In the genomic region with DNA sequence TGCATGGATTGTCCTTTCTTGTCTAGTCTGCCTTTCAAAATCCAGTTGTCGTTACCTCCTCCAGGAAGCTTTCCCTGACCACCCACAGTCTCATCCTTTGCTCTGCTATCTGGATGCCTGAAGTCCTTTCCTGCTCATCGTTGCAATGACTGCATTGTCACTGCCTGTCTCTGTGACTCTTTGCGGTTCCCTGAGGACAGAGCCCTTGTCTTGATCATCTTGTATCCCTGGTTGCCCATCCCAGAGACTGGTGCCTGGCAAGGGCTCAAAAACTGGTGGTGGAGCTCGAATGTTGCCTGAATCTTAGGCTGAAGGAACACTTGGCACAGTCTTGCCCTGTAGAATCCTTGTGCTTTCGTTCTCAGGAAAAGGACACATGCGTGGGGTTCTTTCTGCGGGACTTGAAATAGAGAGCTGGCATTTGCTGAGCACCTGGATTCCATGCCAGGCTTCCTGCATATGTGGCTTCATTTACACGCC, we compare ENCODE assay signal across 1 cellular context.
TF ChIP-seq lines count a peak whose summit lies in the region.

No MANE protein-coding gene starts in this region.

TF ChIP-seq in H1, 55 proteins besides CTCF, POLR2A, EP300 and RAD21 (continued from another document):
- no peak for TF ChIP-seq SUZ12 (IDR thresholded peaks at IDR 0.05; ENCODE audit: low read length)
- TF ChIP-seq SP4 (IDR thresholded peaks at IDR 0.05; ENCODE audit: low read length), result no peak
- TF ChIP-seq YY1 (IDR thresholded peaks at IDR 0.05; ENCODE audit: low read depth, low read length), result no peak
- no peak for TF ChIP-seq RNF2 (IDR thresholded peaks at IDR 0.05; ENCODE audit: borderline replicate concordance, low read depth, low read length, missing control alignments, poor library complexity, severe bottlenecking)
- no peak for TF ChIP-seq JUN (IDR thresholded peaks at IDR 0.05; ENCODE audit: low read depth, low read length)
- no peak for TF ChIP-seq KDM5A (IDR thresholded peaks at IDR 0.05; ENCODE audit: low read length)
- TF ChIP-seq, protein P1, sequence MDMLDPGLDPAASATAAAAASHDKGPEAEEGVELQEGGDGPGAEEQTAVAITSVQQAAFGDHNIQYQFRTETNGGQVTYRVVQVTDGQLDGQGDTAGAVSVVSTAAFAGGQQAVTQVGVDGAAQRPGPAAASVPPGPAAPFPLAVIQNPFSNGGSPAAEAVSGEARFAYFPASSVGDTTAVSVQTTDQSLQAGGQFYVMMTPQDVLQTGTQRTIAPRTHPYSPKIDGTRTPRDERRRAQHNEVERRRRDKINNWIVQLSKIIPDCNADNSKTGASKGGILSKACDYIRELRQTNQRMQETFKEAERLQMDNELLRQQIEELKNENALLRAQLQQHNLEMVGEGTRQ (IDR thresholded peaks at IDR 0.05; ENCODE audit: low read length), result no peak
- TF ChIP-seq, protein P2, sequence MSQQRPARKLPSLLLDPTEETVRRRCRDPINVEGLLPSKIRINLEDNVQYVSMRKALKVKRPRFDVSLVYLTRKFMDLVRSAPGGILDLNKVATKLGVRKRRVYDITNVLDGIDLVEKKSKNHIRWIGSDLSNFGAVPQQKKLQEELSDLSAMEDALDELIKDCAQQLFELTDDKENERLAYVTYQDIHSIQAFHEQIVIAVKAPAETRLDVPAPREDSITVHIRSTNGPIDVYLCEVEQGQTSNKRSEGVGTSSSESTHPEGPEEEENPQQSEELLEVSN (IDR thresholded peaks at IDR 0.05), result no peak
- TF ChIP-seq SIRT6 (IDR thresholded peaks at IDR 0.05; ENCODE audit: low read length), result no peak
- TF ChIP-seq SRF (IDR thresholded peaks at IDR 0.05; ENCODE audit: low read depth, low read length), result no peak
- no peak for TF ChIP-seq GABPA (IDR thresholded peaks at IDR 0.05; ENCODE audit: borderline replicate concordance, insufficient read depth, low read length)
- TF ChIP-seq, protein P3, sequence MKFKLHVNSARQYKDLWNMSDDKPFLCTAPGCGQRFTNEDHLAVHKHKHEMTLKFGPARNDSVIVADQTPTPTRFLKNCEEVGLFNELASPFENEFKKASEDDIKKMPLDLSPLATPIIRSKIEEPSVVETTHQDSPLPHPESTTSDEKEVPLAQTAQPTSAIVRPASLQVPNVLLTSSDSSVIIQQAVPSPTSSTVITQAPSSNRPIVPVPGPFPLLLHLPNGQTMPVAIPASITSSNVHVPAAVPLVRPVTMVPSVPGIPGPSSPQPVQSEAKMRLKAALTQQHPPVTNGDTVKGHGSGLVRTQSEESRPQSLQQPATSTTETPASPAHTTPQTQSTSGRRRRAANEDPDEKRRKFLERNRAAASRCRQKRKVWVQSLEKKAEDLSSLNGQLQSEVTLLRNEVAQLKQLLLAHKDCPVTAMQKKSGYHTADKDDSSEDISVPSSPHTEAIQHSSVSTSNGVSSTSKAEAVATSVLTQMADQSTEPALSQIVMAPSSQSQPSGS (IDR thresholded peaks at IDR 0.05; ENCODE audit: low read length), result no peak
